In genomic region chr3:32684800-32685603, GRCh38 we compare ENCODE assay signal across 8 cellular contexts. TPM values are rescaled to one million over a fixed set of nuclear protein-coding genes. Genes with fewer than 3 reads are reported as not detected.
A peak's percentile ranks its signal among the peaks of the same experiment; 100 is the strongest.
DNase-seq lines count a peak whose midpoint lies in the region; ATAC-seq and TF ChIP-seq lines count a peak whose summit lies in the region.

A gene with protein sequence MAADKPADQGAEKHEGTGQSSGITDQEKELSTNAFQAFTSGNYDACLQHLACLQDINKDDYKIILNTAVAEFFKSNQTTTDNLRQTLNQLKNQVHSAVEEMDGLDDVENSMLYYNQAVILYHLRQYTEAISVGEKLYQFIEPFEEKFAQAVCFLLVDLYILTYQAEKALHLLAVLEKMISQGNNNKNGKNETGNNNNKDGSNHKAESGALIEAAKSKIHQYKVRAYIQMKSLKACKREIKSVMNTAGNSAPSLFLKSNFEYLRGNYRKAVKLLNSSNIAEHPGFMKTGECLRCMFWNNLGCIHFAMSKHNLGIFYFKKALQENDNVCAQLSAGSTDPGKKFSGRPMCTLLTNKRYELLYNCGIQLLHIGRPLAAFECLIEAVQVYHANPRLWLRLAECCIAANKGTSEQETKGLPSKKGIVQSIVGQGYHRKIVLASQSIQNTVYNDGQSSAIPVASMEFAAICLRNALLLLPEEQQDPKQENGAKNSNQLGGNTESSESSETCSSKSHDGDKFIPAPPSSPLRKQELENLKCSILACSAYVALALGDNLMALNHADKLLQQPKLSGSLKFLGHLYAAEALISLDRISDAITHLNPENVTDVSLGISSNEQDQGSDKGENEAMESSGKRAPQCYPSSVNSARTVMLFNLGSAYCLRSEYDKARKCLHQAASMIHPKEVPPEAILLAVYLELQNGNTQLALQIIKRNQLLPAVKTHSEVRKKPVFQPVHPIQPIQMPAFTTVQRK (plus strand): TSS chr3:32685188. CDS start chr3:32685461, 273 bp downstream.

- intact Hi-C loops in left colon (cut with DNase I, micrococcal nuclease) = no loop called here

- peak within 1 kb of the TSS; percentile 88 for H3K27ac ChIP-seq in C4-2B
- H3K27ac ChIP-seq in coronary artery = peak within 1 kb of the TSS; percentile 84 to 95

- H3K4me3 Mint-ChIP-seq in activated CD4-positive, alpha-beta T cell treated with anti-CD3 and anti-CD28 coated beads, Interleukin-2, amount 10 ng/mL, durations not matched to agents 7 days and 5 days = peak within 1 kb of the TSS; percentile 95

- ATAC-seq in GM19351 (IDR thresholded peaks at IDR 0.05; ENCODE audit: unreplicated experiment) (peak; percentile 96), HG03521 (IDR thresholded peaks at IDR 0.05; ENCODE audit: unreplicated experiment) (peak; percentile 98), left colon (peak; percentile 99)

- TF ChIP-seq CTCF in C4-2B (conservative IDR thresholded peaks at IDR 0.05) (peak; percentile 37), coronary artery (IDR thresholded peaks at IDR 0.05) (no peak)

- peak within 1 kb of the TSS; percentile 100 for H3K4me3 ChIP-seq in coronary artery

- peaks cover 10% of the 10 kb centered on the region for H3K36me3 Mint-ChIP-seq in activated CD4-positive, alpha-beta T cell treated with anti-CD3 and anti-CD28 coated beads, Interleukin-2, amount 10 ng/mL, durations not matched to agents 7 days and 5 days (ENCODE audit: low read depth)

- DNase-seq in NCI-H69 (lab: John Stamatoyannopoulos, UW) = peak; percentile 93
- DNase-seq in activated CD4-positive, alpha-beta T cell treated with anti-CD3 and anti-CD28 coated beads, Interleukin-2, amount 10 ng/mL, durations not matched to agents 7 days and 5 days = peak; percentile 96
- DNase-seq in coronary artery (ENCODE audit: low spot score) = peak; percentile 97
- DNase-seq in left colon = peak; percentile 95 to 96
- DNase-seq in stimulated activated CD4-positive, alpha-beta T cell treated with anti-CD3 and anti-CD28 coated beads, Interleukin-1b, Interleukin-23, amount 100 ng/mL, for 48 hours = peak; percentile 97

- H3K27me3 Mint-ChIP-seq in activated CD4-positive, alpha-beta T cell treated with anti-CD3 and anti-CD28 coated beads, Interleukin-2, amount 10 ng/mL, durations not matched to agents 7 days and 5 days = no peaks in the 10 kb centered on the region

- H3K4me1 Mint-ChIP-seq in activated CD4-positive, alpha-beta T cell treated with anti-CD3 and anti-CD28 coated beads, Interleukin-2, amount 10 ng/mL, durations not matched to agents 7 days and 5 days = peaks cover 30% of the 10 kb centered on the region

- CTCF ChIA-PET in activated CD4-positive, alpha-beta T cell treated with anti-CD3 and anti-CD28 coated beads, Interleukin-2, amount 10 ng/mL, durations not matched to agents 7 days and 5 days (lab: Charles Lee) = interaction anchor here (0.6 to 1.2 kb wide), 6 partner anchors 15 to 449 kb away, joined by 3 to 4 read pairs (median 3); no protein-coding TSS in a partner anchor

- no peaks in the 10 kb centered on the region for H3K9me3 Mint-ChIP-seq in activated CD4-positive, alpha-beta T cell treated with anti-CD3 and anti-CD28 coated beads, Interleukin-2, amount 10 ng/mL, durations not matched to agents 7 days and 5 days

- POLR2A ChIA-PET in activated CD4-positive, alpha-beta T cell treated with anti-CD3 and anti-CD28 coated beads, Interleukin-2, amount 10 ng/mL, durations not matched to agents 7 days and 5 days (lab: Charles Lee) = no interaction called here

- peak within 1 kb of the TSS; percentile 95 for H3K27ac Mint-ChIP-seq in activated CD4-positive, alpha-beta T cell treated with anti-CD3 and anti-CD28 coated beads, Interleukin-2, amount 10 ng/mL, durations not matched to agents 7 days and 5 days

RNA-seq across cellular contexts. Expression of the gene that starts here (rescaled TPM):
- total RNA-seq in activated CD4-positive, alpha-beta T cell treated with anti-CD3 and anti-CD28 coated beads, Interleukin-2, amount 10 ng/mL, durations not matched to agents 7 days and 5 days = 10 to 100 TPM; 67.5 to 67.7 TPM
- total RNA-seq in left colon = 10 to 100 TPM; 28.0 to 33.4 TPM

Comparison
In these comparisons a context has a peak if more than half of its experiments do, and no peak if none do; other contexts are left out.
1. Peak in every context shown above with its lines: DNase-seq, ATAC-seq, H3K4me3 ChIP-seq and H3K27ac ChIP-seq.